In the genomic region with DNA sequence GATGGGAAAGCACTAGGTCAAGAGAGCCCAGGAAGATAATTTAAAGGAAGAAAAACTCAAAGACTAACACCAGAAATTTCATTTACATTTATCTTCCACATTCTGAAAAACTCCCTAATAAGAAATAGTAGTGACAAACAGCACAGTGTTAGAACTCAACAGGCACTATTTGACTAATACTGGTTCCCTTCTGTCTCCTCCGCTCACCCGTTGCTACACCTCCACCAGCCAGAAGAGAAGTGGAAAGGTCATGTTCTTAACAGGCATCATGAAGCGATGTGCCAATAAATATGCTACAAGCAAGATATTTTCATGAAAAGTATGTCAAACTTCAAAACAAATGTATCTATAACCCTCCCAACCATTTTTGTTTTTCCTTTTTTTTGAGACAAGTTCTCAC, we compare ENCODE assay signal across 11 cellular contexts. TPM values are rescaled to one million over a fixed set of nuclear protein-coding genes. Genes with fewer than 3 reads are reported as not detected.
DNase-seq lines count a peak whose midpoint lies in the region; ATAC-seq lines count a peak whose summit lies in the region.
"Had no signal": no experiment of that assay in that cellular context is flagged by ENCODE, and none has a peak within 500 bp of the region (broad histone marks: within the 10 kb centered on the region; RNA-seq: fewer than 3 reads in every experiment).

No MANE protein-coding gene starts in this region.

- intact Hi-C loops in activated naive CD4-positive, alpha-beta T cell treated with anti-CD3 and anti-CD28 coated beads for 36 hours (cut with micrococcal nuclease): no loop called here

- no peak overlapping the region for H3K4me3 Mint-ChIP-seq in activated naive CD4-positive, alpha-beta T cell treated with anti-CD3 and anti-CD28 coated beads for 36 hours
- no peak overlapping the region for H3K4me3 Mint-ChIP-seq in activated naive CD4-positive, alpha-beta T cell treated with anti-CD3 and anti-CD28 coated beads, Interleukin-2, amount 10 ng/mL, durations not matched to agents 7 days and 5 days
- H3K4me3 Mint-ChIP-seq in activated naive CD8-positive, alpha-beta T cell treated with anti-CD3 and anti-CD28 coated beads for 36 hours: peak overlapping the region; percentile 12
- peak overlapping the region; percentile 54 for H3K4me3 Mint-ChIP-seq in stimulated activated memory B cell treated with anti-CD40 and anti-IgM and Interleukin-4, amounts not matched to agents 10 μg/mL and 1 μg/mL and 100 μg/mL, for 72 hours

- DNase-seq in activated naive CD4-positive, alpha-beta T cell treated with anti-CD3 and anti-CD28 coated beads for 36 hours: peak; percentile 25
- no peak for DNase-seq in activated naive CD4-positive, alpha-beta T cell treated with anti-CD3 and anti-CD28 coated beads, Interleukin-2, amount 10 ng/mL, durations not matched to agents 7 days and 5 days
- DNase-seq in activated naive CD8-positive, alpha-beta T cell treated with anti-CD3 and anti-CD28 coated beads for 36 hours: no peak
- DNase-seq in NCI-H2081 (lab: John Stamatoyannopoulos, UW) (no peak), SW480 (ENCODE audit: low spot score) (no peak)
- DNase-seq in stimulated activated CD4-positive, alpha-beta T cell treated with anti-CD3 and anti-CD28 coated beads, Interleukin-1b, Interleukin-23, amount 100 ng/mL, for 48 hours: no peak
- DNase-seq: activated gamma-delta T cell treated with Interleukin-2 at 50 U/mL for 16 hours, midbrain, NCI-H1436 treated with DMSO at 0.1 percent for 48 hours had no signal

- ATAC-seq in HG02623 (IDR thresholded peaks at IDR 0.05; ENCODE audit: unreplicated experiment): peak; percentile 46
- ATAC-seq in stimulated activated memory B cell treated with anti-CD40 and anti-IgM and Interleukin-4, amounts not matched to agents 10 μg/mL and 1 μg/mL and 100 μg/mL, for 72 hours: peak; percentile 83

- no peaks in the 10 kb centered on the region for H3K27me3 Mint-ChIP-seq in activated naive CD4-positive, alpha-beta T cell treated with anti-CD3 and anti-CD28 coated beads for 36 hours (ENCODE audit: low read depth)
- no peaks in the 10 kb centered on the region for H3K27me3 Mint-ChIP-seq in activated naive CD4-positive, alpha-beta T cell treated with anti-CD3 and anti-CD28 coated beads, Interleukin-2, amount 10 ng/mL, durations not matched to agents 7 days and 5 days
- H3K27me3 Mint-ChIP-seq in activated naive CD8-positive, alpha-beta T cell treated with anti-CD3 and anti-CD28 coated beads for 36 hours: no peaks in the 10 kb centered on the region
- no peaks in the 10 kb centered on the region for H3K27me3 Mint-ChIP-seq in stimulated activated memory B cell treated with anti-CD40 and anti-IgM and Interleukin-4, amounts not matched to agents 10 μg/mL and 1 μg/mL and 100 μg/mL, for 72 hours

- H3K27ac Mint-ChIP-seq in activated naive CD4-positive, alpha-beta T cell treated with anti-CD3 and anti-CD28 coated beads for 36 hours: no peak overlapping the region
- no peak overlapping the region for H3K27ac Mint-ChIP-seq in activated naive CD4-positive, alpha-beta T cell treated with anti-CD3 and anti-CD28 coated beads, Interleukin-2, amount 10 ng/mL, durations not matched to agents 7 days and 5 days
- no peak overlapping the region for H3K27ac Mint-ChIP-seq in activated naive CD8-positive, alpha-beta T cell treated with anti-CD3 and anti-CD28 coated beads for 36 hours
- H3K27ac Mint-ChIP-seq in stimulated activated memory B cell treated with anti-CD40 and anti-IgM and Interleukin-4, amounts not matched to agents 10 μg/mL and 1 μg/mL and 100 μg/mL, for 72 hours: peak overlapping the region; percentile 75

- H3K36me3 Mint-ChIP-seq in activated naive CD4-positive, alpha-beta T cell treated with anti-CD3 and anti-CD28 coated beads for 36 hours (ENCODE audit: low read depth): peaks cover 5% of the 10 kb centered on the region
- peaks cover 24% of the 10 kb centered on the region for H3K36me3 Mint-ChIP-seq in activated naive CD4-positive, alpha-beta T cell treated with anti-CD3 and anti-CD28 coated beads, Interleukin-2, amount 10 ng/mL, durations not matched to agents 7 days and 5 days
- H3K36me3 Mint-ChIP-seq in activated naive CD8-positive, alpha-beta T cell treated with anti-CD3 and anti-CD28 coated beads for 36 hours: peaks cover 20% of the 10 kb centered on the region
- H3K36me3 Mint-ChIP-seq in stimulated activated memory B cell treated with anti-CD40 and anti-IgM and Interleukin-4, amounts not matched to agents 10 μg/mL and 1 μg/mL and 100 μg/mL, for 72 hours: no peaks in the 10 kb centered on the region

- CTCF ChIA-PET in activated naive CD4-positive, alpha-beta T cell treated with anti-CD3 and anti-CD28 coated beads for 36 hours (lab: Charles Lee): no interaction called here
- CTCF ChIA-PET in activated naive CD4-positive, alpha-beta T cell treated with anti-CD3 and anti-CD28 coated beads, Interleukin-2, amount 10 ng/mL, durations not matched to agents 7 days and 5 days (lab: Charles Lee): no interaction called here

- peaks cover 1% of the 10 kb centered on the region for H3K9me3 Mint-ChIP-seq in activated naive CD4-positive, alpha-beta T cell treated with anti-CD3 and anti-CD28 coated beads for 36 hours
- no peaks in the 10 kb centered on the region for H3K9me3 Mint-ChIP-seq in activated naive CD4-positive, alpha-beta T cell treated with anti-CD3 and anti-CD28 coated beads, Interleukin-2, amount 10 ng/mL, durations not matched to agents 7 days and 5 days
- H3K9me3 Mint-ChIP-seq in activated naive CD8-positive, alpha-beta T cell treated with anti-CD3 and anti-CD28 coated beads for 36 hours: no peaks in the 10 kb centered on the region
- no peaks in the 10 kb centered on the region for H3K9me3 Mint-ChIP-seq in stimulated activated memory B cell treated with anti-CD40 and anti-IgM and Interleukin-4, amounts not matched to agents 10 μg/mL and 1 μg/mL and 100 μg/mL, for 72 hours

- peaks cover 44% of the 10 kb centered on the region for H3K4me1 Mint-ChIP-seq in activated naive CD4-positive, alpha-beta T cell treated with anti-CD3 and anti-CD28 coated beads for 36 hours (ENCODE audit: low read depth)
- H3K4me1 Mint-ChIP-seq in activated naive CD4-positive, alpha-beta T cell treated with anti-CD3 and anti-CD28 coated beads, Interleukin-2, amount 10 ng/mL, durations not matched to agents 7 days and 5 days: peaks cover 29% of the 10 kb centered on the region
- H3K4me1 Mint-ChIP-seq in activated naive CD8-positive, alpha-beta T cell treated with anti-CD3 and anti-CD28 coated beads for 36 hours: peaks cover 25% of the 10 kb centered on the region
- H3K4me1 Mint-ChIP-seq in stimulated activated memory B cell treated with anti-CD40 and anti-IgM and Interleukin-4, amounts not matched to agents 10 μg/mL and 1 μg/mL and 100 μg/mL, for 72 hours: peaks cover 22% of the 10 kb centered on the region

RNA-seq across cellular contexts. Expression of a gene that starts 5.7 kb away (rescaled TPM):
- total RNA-seq in activated naive CD4-positive, alpha-beta T cell treated with anti-CD3 and anti-CD28 coated beads for 36 hours: 10 to 100 TPM; 49.8 to 51.5 TPM
- total RNA-seq in activated naive CD8-positive, alpha-beta T cell treated with anti-CD3 and anti-CD28 coated beads for 36 hours: 10 to 100 TPM; 47.1 to 48.0 TPM

Comparison
In these comparisons a context has a peak if more than half of its experiments do, and no peak if none do; other contexts are left out.
1. H3K4me3 Mint-ChIP-seq: peak in activated naive CD8-positive, alpha-beta T cell treated with anti-CD3 and anti-CD28 coated beads for 36 hours (single experiment) and stimulated activated memory B cell treated with anti-CD40 and anti-IgM and Interleukin-4, amounts not matched to agents 10 μg/mL and 1 μg/mL and 100 μg/mL, for 72 hours (single experiment); none in activated naive CD4-positive, alpha-beta T cell treated with anti-CD3 and anti-CD28 coated beads for 36 hours (single experiment) and activated naive CD4-positive, alpha-beta T cell treated with anti-CD3 and anti-CD28 coated beads, Interleukin-2, amount 10 ng/mL, durations not matched to agents 7 days and 5 days (single experiment).